In genomic region chr17:40101367-40102210, GRCh38 we compare ENCODE assay signal across 8 cellular contexts. TPM values are rescaled to one million over a fixed set of nuclear protein-coding genes. Genes with fewer than 3 reads are reported as not detected.
DNase-seq lines count a peak whose midpoint lies in the region; ATAC-seq and TF ChIP-seq lines count a peak whose summit lies in the region.

No MANE protein-coding gene starts in this region.

- H3K36me3 ChIP-seq in DND-41 (ENCODE audit: insufficient read depth, low read length) (peaks cover 11% of the 10 kb centered on the region), RWPE2 (ENCODE audit: low read depth) (peaks cover 22% of the 10 kb centered on the region), esophagus squamous epithelium (peaks cover under 1 to 10% (median 8%) of the 10 kb centered on the region in 3 donors), rectal smooth muscle tissue (ENCODE audit: control insufficient read depth, insufficient read depth, low read length) (peaks cover 7% of the 10 kb centered on the region)

- no peak for DNase-seq in DND-41
- DNase-seq in RWPE2 (ENCODE audit: low spot score) = no peak
- no peak for DNase-seq in esophagus squamous epithelium (lab: John Stamatoyannopoulos, UW)
- no peak for DNase-seq in activated CD8-positive, alpha-beta memory T cell treated with anti-CD3 and anti-CD28 coated beads, Interleukin-2, amount 50 U/mL, for 48 hours

- 54 to 57% methylated on average over 16 of the region's 16 CpGs for WGBS in esophagus squamous epithelium, 2 donors

- intact Hi-C loops in esophagus squamous epithelium (cut with DNase I) = no loop called here

- H3K27me3 ChIP-seq in DND-41 (ENCODE audit: insufficient read depth, low read length, poor library complexity) (no peaks in the 10 kb centered on the region), RWPE2 (ENCODE audit: insufficient read depth, poor library complexity, severe bottlenecking) (no peaks in the 10 kb centered on the region), esophagus squamous epithelium (no peaks in the 10 kb centered on the region), rectal smooth muscle tissue (ENCODE audit: control insufficient read depth, insufficient read depth, low read length) (no peaks in the 10 kb centered on the region)

- peak overlapping the region; percentile 97 for H3K4me2 ChIP-seq in DND-41 (ENCODE audit: insufficient read depth, low read length)

- no peak for TF ChIP-seq POLR2A in esophagus squamous epithelium (IDR thresholded peaks at IDR 0.05)

- 0 out of 2 replicates have a peak overlapping the region, but pooled peaks have one; percentile 79 for H2AFZ ChIP-seq in DND-41 (ENCODE audit: low read depth, low read length)

- H3K79me2 ChIP-seq in DND-41 (ENCODE audit: insufficient read depth, low read length) = peaks cover 18% of the 10 kb centered on the region

- TF ChIP-seq CTCF in DND-41 (IDR thresholded peaks at IDR 0.05; ENCODE audit: borderline replicate concordance, extremely low read depth, low read length, poor library complexity, severe bottlenecking) (no peak), RWPE2 (IDR thresholded peaks at IDR 0.05; ENCODE audit: poor library complexity, severe bottlenecking) (no peak), esophagus squamous epithelium (IDR thresholded peaks at IDR 0.05) (no peak)

- H3K4me3 ChIP-seq in DND-41 (ENCODE audit: low read depth in 1 of 2, low read length in 2 of 2) = peak overlapping the region in 1 of 2 experiments; percentile 83; a peak in 2 of 4 replicates
- H3K4me3 ChIP-seq in RWPE2 (ENCODE audit: severe bottlenecking) = no peak overlapping the region
- peak overlapping the region in 3 of 4 donors; percentile 74 to 86 (median 77) for H3K4me3 ChIP-seq in esophagus squamous epithelium
- H3K4me3 ChIP-seq in rectal smooth muscle tissue (ENCODE audit: low read length) = peak overlapping the region; percentile 94

- H3K9ac ChIP-seq in DND-41 (ENCODE audit: low read depth, low read length) = peak overlapping the region; percentile 69
- no peak overlapping the region for H3K9ac ChIP-seq in rectal smooth muscle tissue (ENCODE audit: low read length)

- H3K4me1 ChIP-seq in DND-41 (ENCODE audit: insufficient read depth, low read length) = peaks cover 48% of the 10 kb centered on the region
- peaks cover 34% of the 10 kb centered on the region for H3K4me1 ChIP-seq in RWPE2 (ENCODE audit: insufficient read depth, poor library complexity, severe bottlenecking)
- H3K4me1 ChIP-seq in esophagus squamous epithelium = peaks cover 78 to 82% (median 81%) of the 10 kb centered on the region in 3 donors
- H3K4me1 ChIP-seq in rectal smooth muscle tissue (ENCODE audit: control insufficient read depth, insufficient read depth, low read length) = peaks cover 60% of the 10 kb centered on the region

- no peaks in the 10 kb centered on the region for H3K9me3 ChIP-seq in DND-41 (ENCODE audit: insufficient read depth, low read length, severe bottlenecking)
- H3K9me3 ChIP-seq in RWPE2 (ENCODE audit: severe bottlenecking) = no peaks in the 10 kb centered on the region
- no peaks in the 10 kb centered on the region for H3K9me3 ChIP-seq in esophagus squamous epithelium

- H3K27ac ChIP-seq in DND-41 (ENCODE audit: low read length) (peak overlapping the region; percentile 13), RWPE2 (ENCODE audit: poor library complexity, severe bottlenecking) (peak overlapping the region; percentile 89), esophagus squamous epithelium (peak overlapping the region; percentile 95 to 100 (median 98)), rectal smooth muscle tissue (ENCODE audit: low read depth, low read length) (peak overlapping the region; percentile 95)

- H4K20me1 ChIP-seq in DND-41 (ENCODE audit: insufficient read depth, low read length) = no peaks in the 10 kb centered on the region

- ATAC-seq in DND-41 (ENCODE audit: insufficient read depth, low read depth) = no peak
- ATAC-seq in RWPE2 (ENCODE audit: low read depth) = no peak
- no peak for ATAC-seq in esophagus mucosa
- no peak for ATAC-seq in HG02642 (IDR thresholded peaks at IDR 0.05; ENCODE audit: poor library complexity, unreplicated experiment)
- ATAC-seq in GM21529 (IDR thresholded peaks at IDR 0.05; ENCODE audit: unreplicated experiment) = no peak

RNA-seq across cellular contexts. Expression of gene NR1D1, which starts 1.2 kb away (rescaled TPM):
- total RNA-seq in esophagus squamous epithelium (10 to 100 TPM in 1 of 4 donors, 1 to 10 TPM in 3; 3.8 to 16.4 (median 5.4) TPM), esophagus mucosa (14.6 TPM)

RNA-seq across cellular contexts. Expression of gene MSL1, which starts 20.2 kb away (rescaled TPM):
- 10 to 100 TPM; 41.5 to 59.9 (median 51.5) TPM for total RNA-seq in esophagus squamous epithelium
- 36.1 TPM for total RNA-seq in esophagus mucosa

RNA-seq across cellular contexts. Expression of gene CASC3, which starts 38.7 kb away (rescaled TPM):
- total RNA-seq in esophagus squamous epithelium = 10 to 100 TPM; 23.7 to 62.6 (median 27.8) TPM
- total RNA-seq in esophagus mucosa = 38.5 TPM

RNA-seq across cellular contexts. Expression of gene THRA, which starts 38.8 kb away (rescaled TPM):
- total RNA-seq in esophagus squamous epithelium = 10 to 100 TPM in 2 of 4 donors, 1 to 10 TPM in 2; 4.2 to 27.1 (median 13.4) TPM
- total RNA-seq in esophagus mucosa = 9.4 TPM

RNA-seq across cellular contexts. Expression of gene MED24, which starts 47.4 kb away (rescaled TPM):
- 10 to 100 TPM; 44.2 to 56.1 (median 49.0) TPM for total RNA-seq in esophagus squamous epithelium
- total RNA-seq in esophagus mucosa = 55.9 TPM

Comparison
In these comparisons a context has a peak if more than half of its experiments do, and no peak if none do; other contexts are left out.
1. H3K27ac ChIP-seq: peak in every context shown above with its lines; median percentile 98 in esophagus squamous epithelium; 95 in rectal smooth muscle tissue; 89 in RWPE2; 13 in DND-41.